In genomic region chr4:160217352-160217751, GRCh38 we compare ENCODE assay signal across 29 cellular contexts.
"Had no signal": no experiment of that assay in that cellular context is flagged by ENCODE, and none has a peak within 500 bp of the region (broad histone marks: within the 10 kb centered on the region; RNA-seq: fewer than 3 reads in every experiment).

No MANE protein-coding gene starts in this region.

- ATAC-seq: naive thymus-derived CD8-positive, alpha-beta T cell; natural killer cell treated with Interleukin-12 subunit alpha and Interleukin-12 subunit beta and Interleukin-15 and Interleukin-18, amount 100 ng/mL, for 72 hours; pancreas; psoas muscle; right cardiac atrium; sciatic nerve; stimulated activated effector memory CD8-positive, alpha-beta T cell treated with anti-CD3 and anti-CD28 coated beads, Interleukin-12 subunit alpha, Interleukin-12 subunit beta, amount 100 ng/mL, for 72 hours; stimulated activated naive B cell treated with anti-CD40 and anti-IgM and Interleukin-4, amounts not matched to agents 10 μg/mL and 1 μg/mL and 100 μg/mL, for 72 hours had no signal

- DNase-seq: naive thymus-derived CD8-positive, alpha-beta T cell; nephron progenitor cell; nucleus accumbens; pancreas; posterior cingulate gyrus; psoas muscle; right cardiac atrium; stimulated activated CD4-positive, alpha-beta T cell treated with anti-CD3 and anti-CD28 coated beads, Interleukin-15, amount 100 ng/mL, for 24 hours; stimulated activated CD4-positive, alpha-beta T cell treated with anti-CD3 and anti-CD28 coated beads, Interleukin-2, amount 100 ng/mL, for 24 hours; stimulated activated CD4-positive, alpha-beta T cell treated with anti-CD3 and anti-CD28 coated beads, Interleukin-2, amount 100 ng/mL, for 48 hours; stimulated activated CD4-positive, alpha-beta T cell treated with anti-CD3 and anti-CD28 coated beads, Interleukin-4, amount 100 ng/mL, for 24 hours; stimulated activated naive B cell treated with anti-CD40 and anti-IgM and Interleukin-4, amounts not matched to agents 10 μg/mL and 1 μg/mL and 100 μg/mL, for 72 hours; stimulated activated naive CD4-positive, alpha-beta T cell treated with Interleukin-2 at 50 U/mL for 16 hours; stomach; thyroid gland; trophoblast cell; upper lobe of left lung had no signal

- H3K4me3 ChIP-seq: pancreas, psoas muscle, skin epidermis, stomach, thoracic aorta, thyroid gland, tibial nerve, upper lobe of left lung, vagina had no signal

- H3K27ac ChIP-seq: neutrophil, pancreas, psoas muscle, skin epidermis, stomach, thoracic aorta, thyroid gland, tibial nerve, upper lobe of left lung, vagina had no signal

- H3K36me3 ChIP-seq: neutrophil, pancreas, stomach, thoracic aorta, thyroid gland, tibial nerve, upper lobe of left lung, vagina had no signal

- H3K27ac Mint-ChIP-seq: naive thymus-derived CD8-positive, alpha-beta T cell; natural killer cell treated with Interleukin-12 subunit alpha and Interleukin-12 subunit beta and Interleukin-15 and Interleukin-18, amount 100 ng/mL, for 72 hours; nephron progenitor cell; progenitor cell of endocrine pancreas; stimulated activated effector memory CD8-positive, alpha-beta T cell treated with anti-CD3 and anti-CD28 coated beads, Interleukin-12 subunit alpha, Interleukin-12 subunit beta, amount 100 ng/mL, for 72 hours; stimulated activated naive B cell treated with anti-CD40 and anti-IgM and Interleukin-4, amounts not matched to agents 10 μg/mL and 1 μg/mL and 100 μg/mL, for 72 hours; stimulated activated naive CD8-positive, alpha-beta T cell treated with anti-CD3 and anti-CD28 coated beads, Interleukin-15, Interleukin-2, amounts not matched to agents 100 ng/mL and 50 ng/mL, for 24 hours had no signal

- H3K4me1 ChIP-seq: pancreas, psoas muscle, stomach, thyroid gland, tibial nerve, upper lobe of left lung, vagina had no signal

- H3K36me3 Mint-ChIP-seq: stimulated activated effector memory CD8-positive, alpha-beta T cell treated with anti-CD3 and anti-CD28 coated beads, Interleukin-12 subunit alpha, Interleukin-12 subunit beta, amount 100 ng/mL, for 72 hours had no signal

- FAIRE-seq: pancreas, urothelium cell line had no signal

- H3K27me3 ChIP-seq: neutrophil, pancreas, stomach, thyroid gland, tibial nerve, upper lobe of left lung, vagina had no signal

- H3K9me3 ChIP-seq: neutrophil, pancreas, psoas muscle, thyroid gland had no signal

- H3K27me3 Mint-ChIP-seq: naive thymus-derived CD8-positive, alpha-beta T cell; natural killer cell treated with Interleukin-12 subunit alpha and Interleukin-12 subunit beta and Interleukin-15 and Interleukin-18, amount 100 ng/mL, for 72 hours; progenitor cell of endocrine pancreas; stimulated activated naive B cell treated with anti-CD40 and anti-IgM and Interleukin-4, amounts not matched to agents 10 μg/mL and 1 μg/mL and 100 μg/mL, for 72 hours; stimulated activated naive CD8-positive, alpha-beta T cell treated with anti-CD3 and anti-CD28 coated beads, Interleukin-15, Interleukin-2, amounts not matched to agents 100 ng/mL and 50 ng/mL, for 24 hours had no signal

- H3K4me3 Mint-ChIP-seq: naive thymus-derived CD8-positive, alpha-beta T cell; natural killer cell treated with Interleukin-12 subunit alpha and Interleukin-12 subunit beta and Interleukin-15 and Interleukin-18, amount 100 ng/mL, for 72 hours; nephron progenitor cell; neural crest cell; stimulated activated effector memory CD8-positive, alpha-beta T cell treated with anti-CD3 and anti-CD28 coated beads, Interleukin-12 subunit alpha, Interleukin-12 subunit beta, amount 100 ng/mL, for 72 hours; stimulated activated naive B cell treated with anti-CD40 and anti-IgM and Interleukin-4, amounts not matched to agents 10 μg/mL and 1 μg/mL and 100 μg/mL, for 72 hours; stimulated activated naive CD8-positive, alpha-beta T cell treated with anti-CD3 and anti-CD28 coated beads, Interleukin-15, Interleukin-2, amounts not matched to agents 100 ng/mL and 50 ng/mL, for 24 hours had no signal

- H3K4me1 Mint-ChIP-seq: naive thymus-derived CD8-positive, alpha-beta T cell; nephron progenitor cell; neural crest cell; stimulated activated effector memory CD8-positive, alpha-beta T cell treated with anti-CD3 and anti-CD28 coated beads, Interleukin-12 subunit alpha, Interleukin-12 subunit beta, amount 100 ng/mL, for 72 hours; stimulated activated naive B cell treated with anti-CD40 and anti-IgM and Interleukin-4, amounts not matched to agents 10 μg/mL and 1 μg/mL and 100 μg/mL, for 72 hours had no signal
